ENCODE assay signal across 8 cellular contexts in genomic region chr19:1240925-1241324, GRCh38. TPM values are rescaled to one million over a fixed set of nuclear protein-coding genes. Genes with fewer than 3 reads are reported as not detected.
DNase-seq lines count a peak whose midpoint lies in the region; ATAC-seq, FAIRE-seq and TF ChIP-seq lines count a peak whose summit lies in the region.

No MANE protein-coding gene starts in this region.

- no peak overlapping the region for H3K56ac ChIP-seq in H1 (replicated peaks; ENCODE audit: insufficient read length, low read depth, low read length)

- H3K79me2 ChIP-seq in H1 (ENCODE audit: control insufficient read depth in 1 of 2, insufficient read depth in 2 of 2, low read length in 2 of 2), result peaks cover 0 to 7% of the 10 kb centered on the region in 2 experiments; a peak in 1 of 4 replicates

- no peak overlapping the region for H2BK20ac ChIP-seq in H1 (ENCODE audit: low read length)

- H3K4me3 ChIP-seq in GM06990 (replicated peaks; ENCODE audit: low read depth, low read length), result peak overlapping the region; percentile 88
- H3K4me3 ChIP-seq in Panc1 (ENCODE audit: low read depth in 2 of 2, low read length in 2 of 2), result peak overlapping the region; percentile 67 to 70
- H3K4me3 ChIP-seq in H1 (ENCODE audit: extremely low read depth in 1 of 4, insufficient read depth in 2 of 4, low read depth in 3 of 4, low read length in 4 of 4), result peak overlapping the region in 2 of 4 experiments; percentile 10 to 95; a peak in 4 of 8 replicates
- H3K4me3 ChIP-seq in sigmoid colon, result peak overlapping the region in 3 of 4 donors; percentile 70 to 85 (median 79)

- no peak overlapping the region for H2AK5ac ChIP-seq in H1 (ENCODE audit: low read depth, low read length)

- POLR2A ChIA-PET in Panc1 (lab: Charles Lee) (no interaction called here), H1 (lab: Charles Lee; ENCODE audit: partially characterized antibody) (interaction anchor here (0.7 to 10.1 kb wide), 15 partner anchors 8 to 366 kb away, joined by 3 to 355 read pairs (median 4); partner anchors contain the start of genes CIRBP, CNN2 and GPX4)

- H2BK5ac ChIP-seq in H1 (ENCODE audit: low read depth, low read length), result no peak overlapping the region

- no peak overlapping the region for H3K18ac ChIP-seq in H1 (ENCODE audit: extremely low read depth, low read length)

- no peak overlapping the region for H2BK15ac ChIP-seq in H1 (ENCODE audit: low read length)

- FAIRE-seq in H1 (lab: Jason Lieb, UNC), result no peak

- no peak overlapping the region for H3K14ac ChIP-seq in H1 (ENCODE audit: insufficient read length)

- no peak overlapping the region for H4K8ac ChIP-seq in H1 (ENCODE audit: extremely low read depth, insufficient read depth, low read length)

- no peak overlapping the region for H3K4ac ChIP-seq in H1 (replicated peaks; ENCODE audit: insufficient read length, low read depth, low read length)

- H3K9ac ChIP-seq in H1 (replicated peaks in 1 of 4; ENCODE audit: extremely low read depth in 1 of 4, low read depth in 3 of 4, low read length in 3 of 4), result no peak overlapping the region

- peak overlapping the region; percentile 57 to 89 for H3K4me2 ChIP-seq in H1 (ENCODE audit: insufficient read depth in 1 of 2, low read depth in 2 of 2, low read length in 2 of 2)

- BruUV-seq in Panc1 (replicated peaks; lab: Mats Ljungman, UMichigan), result no TSS peak

- H2BK120ac ChIP-seq in H1 (replicated peaks; ENCODE audit: low read depth, low read length), result no peak overlapping the region

- H2BK12ac ChIP-seq in H1 (ENCODE audit: low read depth, low read length), result no peak overlapping the region

- TF ChIP-seq POLR2A in H1 (IDR thresholded peaks at IDR 0.05; ENCODE audit: control extremely low read depth in 1 of 2, low read depth in 2 of 2, low read length in 2 of 2) (no peak), sigmoid colon (IDR thresholded peaks at IDR 0.05) (no peak)

- peaks cover 9% of the 10 kb centered on the region for H3K79me1 ChIP-seq in H1 (ENCODE audit: low read depth, low read length)

- DNase-seq in GM06990 (ENCODE audit: extremely low read depth, insufficient read length), result no peak
- no peak for DNase-seq in Panc1 (ENCODE audit: low read depth, low spot score)
- DNase-seq in H1 (ENCODE audit: low read depth in 1 of 2, low spot score in 2 of 2), result peak in 1 of 2 experiments; percentile 52
- peak; percentile 75 for DNase-seq in sigmoid colon
- no peak for DNase-seq in C1 segment of cervical spinal cord (lab: John Stamatoyannopoulos, UW)
- no peak for DNase-seq in GM13977 (ENCODE audit: low spot score)

- TF ChIP-seq EP300 in H1 (IDR thresholded peaks at IDR 0.05; ENCODE audit: borderline replicate concordance in 1 of 2, low read depth in 2 of 2, low read length in 2 of 2), result no peak
- TF ChIP-seq EP300 in sigmoid colon (IDR thresholded peaks at IDR 0.05), result no peak

- H4K5ac ChIP-seq in H1 (ENCODE audit: insufficient read length, low read depth, low read length), result no peak overlapping the region

- H3K23ac ChIP-seq in H1 (ENCODE audit: insufficient read length), result no peak overlapping the region

- TF ChIP-seq CTCF in GM06990 (IDR thresholded peaks at IDR 0.05; ENCODE audit: insufficient read depth, low read length, poor library complexity, severe bottlenecking) (no peak), Panc1 (IDR thresholded peaks at IDR 0.05) (no peak), H1 (IDR thresholded peaks at IDR 0.05; ENCODE audit: control extremely low read depth in 1 of 3, insufficient read depth in 1 of 3, low read depth in 1 of 3, low read length in 3 of 3) (no peak), sigmoid colon (IDR thresholded peaks at IDR 0.05) (no peak), GM13977 (IDR thresholded peaks at IDR 0.05; ENCODE audit: extremely low read depth, insufficient read depth, missing control alignments) (no peak)

- H4K91ac ChIP-seq in H1 (replicated peaks; ENCODE audit: insufficient read length, low read length), result no peak overlapping the region

- ATAC-seq in Panc1 (no peak), HG03460 (IDR thresholded peaks at IDR 0.05; ENCODE audit: unreplicated experiment) (no peak), GM21723 (IDR thresholded peaks at IDR 0.05; ENCODE audit: unreplicated experiment) (no peak)

- H3K23me2 ChIP-seq in H1 (ENCODE audit: low read depth, low read length), result peaks cover 15% of the 10 kb centered on the region; the same call in 1 of the 2 replicates

- H3K36me3 ChIP-seq in GM06990 (ENCODE audit: control insufficient read depth, insufficient read depth, low read length), result no peaks in the 10 kb centered on the region; the same call in none of the 2 replicates
- H3K36me3 ChIP-seq in Panc1 (ENCODE audit: control insufficient read depth, insufficient read depth, low read length), result no peaks in the 10 kb centered on the region; the same call in 1 of the 2 replicates
- H3K36me3 ChIP-seq in H1 (ENCODE audit: control insufficient read depth in 2 of 4, insufficient read depth in 4 of 4, low read length in 3 of 4), result no peaks in the 10 kb centered on the region
- no peaks in the 10 kb centered on the region for H3K36me3 ChIP-seq in sigmoid colon

- intact Hi-C loops in Panc1 (cut with micrococcal nuclease; ENCODE audit: unreplicated experiment), result no loop called here
- intact Hi-C loops in sigmoid colon (cut with DNase I), result loop anchor here (1.0 to 5.0 kb wide), 5 partner anchors 69 to 316 kb away; partner anchors contain the start of genes RNU6-2, SBNO2 and TMEM259

- WGBS in H1 (ENCODE audit: extremely low coverage in 1 of 2, insufficient coverage in 1 of 2, insufficient read length in 1 of 2, insufficient replicate concordance in 2 of 2, low coverage in 1 of 2, low lambda C conversion rate in 2 of 2, missing lambda C conversion rate in 1 of 2), 2 experiments, result 80% methylated on average over 15 of the region's 15 CpGs; no CpG with 5 or more reads in 1 of the 2 experiments
- WGBS in sigmoid colon, 2 donors, result 26 to 56% methylated on average over 15 of the region's 15 CpGs

- H3K4me1 ChIP-seq in Panc1 (ENCODE audit: control insufficient read depth, insufficient read depth, low read length), result peaks cover 39% of the 10 kb centered on the region
- H3K4me1 ChIP-seq in H1 (replicated peaks in 1 of 4; ENCODE audit: control insufficient read depth in 3 of 4, insufficient read depth in 4 of 4, low read length in 3 of 4), result peaks cover 0 to 27% (median 13%) of the 10 kb centered on the region in 4 experiments; a peak in 5 of 7 replicates
- peaks cover 0 to 80% (median 77%) of the 10 kb centered on the region in 4 donors for H3K4me1 ChIP-seq in sigmoid colon

- no peaks in the 10 kb centered on the region for H3K27me3 ChIP-seq in GM06990 (replicated peaks; ENCODE audit: control insufficient read depth, insufficient read depth, low read length)
- no peaks in the 10 kb centered on the region for H3K27me3 ChIP-seq in Panc1 (ENCODE audit: control insufficient read depth, insufficient read depth, low read length)
- no peaks in the 10 kb centered on the region for H3K27me3 ChIP-seq in H1 (replicated peaks in 1 of 4; ENCODE audit: control insufficient read depth in 3 of 4, extremely low read depth in 1 of 4, insufficient read depth in 3 of 4, low read length in 3 of 4)
- peaks cover 6 to 14% (median 7%) of the 10 kb centered on the region in 3 donors for H3K27me3 ChIP-seq in sigmoid colon

- CTCF ChIA-PET in Panc1 (lab: Charles Lee), result interaction anchor here (1.0 kb wide), 1 partner anchor 177 kb away, joined by 4 read pairs; no protein-coding TSS in a partner anchor
- CTCF ChIA-PET in H1 (lab: Charles Lee; ENCODE audit: partially characterized antibody), result interaction anchor here (0.7 to 7.7 kb wide), 14 partner anchors 17 to 253 kb away, joined by 3 to 212 read pairs (median 3); partner anchors contain the start of gene CIRBP

- TF ChIP-seq RAD21 in H1 (IDR thresholded peaks at IDR 0.05 in 1 of 2, conservative IDR thresholded peaks at IDR 0.05 in 1 of 2; ENCODE audit: low read depth in 2 of 2, low read length in 2 of 2), result no peak

- H3K27ac ChIP-seq in Panc1 (ENCODE audit: low read length), result peak overlapping the region; percentile 69
- H3K27ac ChIP-seq in H1 (ENCODE audit: low read depth, low read length), result no peak overlapping the region
- peak overlapping the region; percentile 93 to 100 (median 98) for H3K27ac ChIP-seq in sigmoid colon

- peaks cover 0 to 7% of the 10 kb centered on the region in 2 experiments for H4K20me1 ChIP-seq in H1 (replicated peaks in 1 of 2; ENCODE audit: control insufficient read depth in 1 of 2, insufficient read depth in 2 of 2, low read length in 2 of 2)

- H3K9me3 ChIP-seq in Panc1 (ENCODE audit: control insufficient read depth, insufficient read depth, low read depth, low read length), result no peaks in the 10 kb centered on the region
- no peaks in the 10 kb centered on the region for H3K9me3 ChIP-seq in H1 (ENCODE audit: insufficient read depth in 2 of 2, low read depth in 1 of 2, low read length in 1 of 2)
- H3K9me3 ChIP-seq in sigmoid colon, result no peaks in the 10 kb centered on the region

- no peak overlapping the region for H2AFZ ChIP-seq in H1 (ENCODE audit: low read length)

- in situ Hi-C loops in Panc1 (cut with HindIII; ENCODE audit: low pct_unique_long_range_greater_than_20kb, low sequenced_read_pairs) (no loop called here), GM13977 (cut with MboI; ENCODE audit: low pct_unique_long_range_greater_than_20kb, low sequenced_read_pairs, unreplicated experiment) (no loop called here)

RNA-seq across cellular contexts. Expression of gene ATP5F1D, which starts 0.6 kb away (rescaled TPM):
- 218 TPM for total RNA-seq in Panc1 (2021; ENCODE audit: unreplicated experiment)
- 365 TPM for polyA plus RNA-seq in Panc1 (2012; ENCODE audit: insufficient read length)
- 174 and 182 TPM in 2 replicates for total RNA-seq in H1 (2021; fragmentation: NEBNext Ultra II Directional; extraction: Animal tissue kit (Norgen Biotek cat#: 25700))
- 249 and 338 TPM in 2 replicates for polyA plus RNA-seq in H1 (2011; rRNA removed)
- polyA plus RNA-seq in H1 (2011; cell fraction: cytosol; rRNA removed), result 142 TPM
- polyA plus RNA-seq in H1 (2011; cell fraction: nucleus; rRNA removed), result 120 TPM
- polyA plus RNA-seq in H1 (2012, experiment 1 of 2), result 87.3 to 189 TPM (median 180 TPM) in 4 replicates
- 328 TPM for polyA plus RNA-seq in H1 (2012, experiment 2 of 2)
- 148 TPM for polyA plus RNA-seq in H1 (2013, experiment 1 of 2)
- 145 TPM for polyA plus RNA-seq in H1 (2013, experiment 2 of 2)
- 13.4 and 18.6 TPM in 2 replicates for polyA minus RNA-seq in H1 (2011; rRNA and poly(A)+ RNA removed)
- polyA minus RNA-seq in H1 (2011; cell fraction: cytosol; rRNA and poly(A)+ RNA removed), result 118 TPM
- polyA minus RNA-seq in H1 (2011; cell fraction: nucleus; rRNA and poly(A)+ RNA removed), result 40.2 TPM
- total RNA-seq in sigmoid colon, result 100 to 1,000 TPM in 3 of 4 donors, 10 to 100 TPM in 1; 74.7 to 112 (median 104) TPM
- polyA plus RNA-seq in sigmoid colon, result 100 to 1,000 TPM; 294 to 390 (median 352) TPM

RNA-seq across cellular contexts. Expression of gene CBARP, which starts 3.1 kb away (rescaled TPM):
- total RNA-seq in Panc1 (2021; ENCODE audit: unreplicated experiment) (14.5 TPM), sigmoid colon (under 1 TPM in 3 of 4 donors, not detected in 1; 0.36 to 0.82 (median 0.81) TPM)
- 16.4 TPM for polyA plus RNA-seq in Panc1 (2012; ENCODE audit: insufficient read length)
- total RNA-seq in H1 (2021; fragmentation: NEBNext Ultra II Directional; extraction: Animal tissue kit (Norgen Biotek cat#: 25700)), result 14.7 and 18.0 TPM in 2 replicates
- polyA plus RNA-seq in H1 (2011; rRNA removed) (4.9 and 11.6 TPM in 2 replicates), sigmoid colon (under 1 TPM in 1 of 3 donors, not detected in 2; 0.36 TPM)
- polyA plus RNA-seq in H1 (2011; cell fraction: cytosol; rRNA removed), result 7.4 TPM
- 39.9 TPM for polyA plus RNA-seq in H1 (2011; cell fraction: nucleus; rRNA removed)
- polyA plus RNA-seq in H1 (2012, experiment 1 of 2), result 4.2 to 12.2 TPM (median 10.1 TPM) in 4 replicates
- polyA plus RNA-seq in H1 (2012, experiment 2 of 2), result 3.2 TPM
- 11.0 TPM for polyA plus RNA-seq in H1 (2013, experiment 1 of 2)
- 9.9 TPM for polyA plus RNA-seq in H1 (2013, experiment 2 of 2)
- polyA minus RNA-seq in H1 (2011; rRNA and poly(A)+ RNA removed), result 2.0 and 2.2 TPM in 2 replicates
- 8.2 TPM for polyA minus RNA-seq in H1 (2011; cell fraction: cytosol; rRNA and poly(A)+ RNA removed)
- 11.6 TPM for polyA minus RNA-seq in H1 (2011; cell fraction: nucleus; rRNA and poly(A)+ RNA removed)

RNA-seq across cellular contexts. Expression of gene MIDN, which starts 7.5 kb away (rescaled TPM):
- 118 TPM for total RNA-seq in Panc1 (2021; ENCODE audit: unreplicated experiment)
- polyA plus RNA-seq in Panc1 (2012; ENCODE audit: insufficient read length), result 76.9 TPM
- total RNA-seq in H1 (2021; fragmentation: NEBNext Ultra II Directional; extraction: Animal tissue kit (Norgen Biotek cat#: 25700)), result 159 and 166 TPM in 2 replicates
- 39.8 and 86.0 TPM in 2 replicates for polyA plus RNA-seq in H1 (2011; rRNA removed)
- polyA plus RNA-seq in H1 (2011; cell fraction: cytosol; rRNA removed), result 38.5 TPM
- polyA plus RNA-seq in H1 (2011; cell fraction: nucleus; rRNA removed), result 85.2 TPM
- 58.2 to 110 TPM (median 92.2 TPM) in 4 replicates for polyA plus RNA-seq in H1 (2012, experiment 1 of 2)
- 90.5 TPM for polyA plus RNA-seq in H1 (2012, experiment 2 of 2)
- polyA plus RNA-seq in H1 (2013, experiment 1 of 2), result 95.6 TPM
- 90.3 TPM for polyA plus RNA-seq in H1 (2013, experiment 2 of 2)
- 10.3 and 14.3 TPM in 2 replicates for polyA minus RNA-seq in H1 (2011; rRNA and poly(A)+ RNA removed)
- 86.0 TPM for polyA minus RNA-seq in H1 (2011; cell fraction: cytosol; rRNA and poly(A)+ RNA removed)
- 55.2 TPM for polyA minus RNA-seq in H1 (2011; cell fraction: nucleus; rRNA and poly(A)+ RNA removed)
- 10 to 100 TPM; 14.6 to 70.3 (median 15.4) TPM for total RNA-seq in sigmoid colon
- polyA plus RNA-seq in sigmoid colon, result 10 to 100 TPM; 42.1 to 87.0 (median 57.7) TPM

RNA-seq across cellular contexts. Expression of gene CIRBP, which starts 28.2 kb away (rescaled TPM):
- total RNA-seq in Panc1 (2021; ENCODE audit: unreplicated experiment) (66.6 TPM), sigmoid colon (1,000 to 10,000 TPM in 1 of 4 donors, 100 to 1,000 TPM in 3; 602 to 1,004 (median 791) TPM)
- 101 TPM for polyA plus RNA-seq in Panc1 (2012; ENCODE audit: insufficient read length)
- total RNA-seq in H1 (2021; fragmentation: NEBNext Ultra II Directional; extraction: Animal tissue kit (Norgen Biotek cat#: 25700)), result 175 TPM in 2 replicates
- polyA plus RNA-seq in H1 (2011; rRNA removed) (199 and 331 TPM in 2 replicates), sigmoid colon (100 to 1,000 TPM; 129 to 455 (median 265) TPM)
- 472 TPM for polyA plus RNA-seq in H1 (2011; cell fraction: cytosol; rRNA removed)
- 581 TPM for polyA plus RNA-seq in H1 (2011; cell fraction: nucleus; rRNA removed)
- 213 to 357 TPM (median 316 TPM) in 4 replicates for polyA plus RNA-seq in H1 (2012, experiment 1 of 2)
- polyA plus RNA-seq in H1 (2012, experiment 2 of 2), result 95.1 TPM
- 151 TPM for polyA plus RNA-seq in H1 (2013, experiment 1 of 2)
- polyA plus RNA-seq in H1 (2013, experiment 2 of 2), result 135 TPM
- 44.5 and 56.0 TPM in 2 replicates for polyA minus RNA-seq in H1 (2011; rRNA and poly(A)+ RNA removed)
- 77.4 TPM for polyA minus RNA-seq in H1 (2011; cell fraction: cytosol; rRNA and poly(A)+ RNA removed)
- polyA minus RNA-seq in H1 (2011; cell fraction: nucleus; rRNA and poly(A)+ RNA removed), result 99.9 TPM

RNA-seq across cellular contexts. Expression of gene FAM174C, which starts 34.4 kb away (rescaled TPM):
- 133 TPM for total RNA-seq in Panc1 (2021; ENCODE audit: unreplicated experiment)
- polyA plus RNA-seq in Panc1 (2012; ENCODE audit: insufficient read length), result 204 TPM
- 44.5 and 54.6 TPM in 2 replicates for total RNA-seq in H1 (2021; fragmentation: NEBNext Ultra II Directional; extraction: Animal tissue kit (Norgen Biotek cat#: 25700))
- polyA plus RNA-seq in H1 (2011; rRNA removed), result 125 and 159 TPM in 2 replicates
- 76.1 TPM for polyA plus RNA-seq in H1 (2011; cell fraction: cytosol; rRNA removed)
- polyA plus RNA-seq in H1 (2011; cell fraction: nucleus; rRNA removed), result 72.4 TPM
- polyA plus RNA-seq in H1 (2012, experiment 1 of 2), result 39.9 to 68.4 TPM (median 61.5 TPM) in 4 replicates
- 79.3 TPM for polyA plus RNA-seq in H1 (2012, experiment 2 of 2)
- 50.0 TPM for polyA plus RNA-seq in H1 (2013, experiment 1 of 2)
- polyA plus RNA-seq in H1 (2013, experiment 2 of 2), result 59.2 TPM
- 6.8 and 9.7 TPM in 2 replicates for polyA minus RNA-seq in H1 (2011; rRNA and poly(A)+ RNA removed)
- polyA minus RNA-seq in H1 (2011; cell fraction: cytosol; rRNA and poly(A)+ RNA removed), result 22.8 TPM
- 20.8 TPM for polyA minus RNA-seq in H1 (2011; cell fraction: nucleus; rRNA and poly(A)+ RNA removed)
- 10 to 100 TPM; 24.7 to 49.3 (median 29.8) TPM for total RNA-seq in sigmoid colon
- polyA plus RNA-seq in sigmoid colon, result 10 to 100 TPM; 37.0 to 87.8 (median 60.1) TPM
